ENCODE assay signal across 10 cellular contexts in the genomic region with DNA sequence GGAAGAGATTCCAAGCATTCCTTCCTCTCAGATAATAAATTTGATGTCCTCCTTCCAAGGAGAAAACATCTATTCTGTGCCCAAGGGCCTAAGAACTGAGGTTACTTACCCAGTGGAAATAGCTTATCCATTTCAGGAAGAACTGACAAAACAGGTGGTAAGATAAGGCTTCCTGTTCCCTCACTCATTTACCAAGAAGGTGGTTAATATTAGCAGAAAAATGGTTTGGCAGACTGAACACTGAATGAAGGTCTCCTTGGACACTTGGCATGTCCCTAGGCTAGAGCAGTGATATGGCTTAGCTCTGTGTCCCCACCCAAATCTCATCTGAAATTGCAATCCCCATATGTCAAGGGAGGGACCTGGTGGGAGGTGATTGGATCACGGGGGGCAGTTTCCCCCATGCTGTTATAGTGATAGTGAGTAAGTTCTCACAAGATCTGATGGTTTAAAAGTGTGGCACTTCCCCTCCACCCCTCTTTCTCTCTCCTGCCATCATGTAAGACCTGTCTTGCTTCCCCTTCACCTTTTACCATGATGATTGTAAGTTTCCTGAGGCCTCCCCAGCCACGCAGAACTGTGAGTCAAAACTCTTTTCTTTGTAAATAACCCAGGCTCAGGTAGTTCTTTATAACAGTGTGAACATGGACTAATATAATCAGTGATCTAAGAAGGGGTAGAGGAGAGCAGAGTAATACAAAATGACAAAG.
A peak's percentile ranks its signal among the peaks of the same experiment; 100 is the strongest.
DNase-seq lines count a peak whose midpoint lies in the region; ATAC-seq, FAIRE-seq and TF ChIP-seq lines count a peak whose summit lies in the region.
"Had no signal": no experiment of that assay in that cellular context is flagged by ENCODE, and none has a peak within 500 bp of the region (broad histone marks: within the 10 kb centered on the region; RNA-seq: fewer than 3 reads in every experiment).

No MANE protein-coding gene starts in this region.

- no peak for TF ChIP-seq CTCF in endothelial cell of umbilical vein (IDR thresholded peaks at IDR 0.05; ENCODE audit: extremely low read depth in 1 of 2, insufficient read depth in 1 of 2, low read depth in 1 of 2, low read length in 2 of 2)
- TF ChIP-seq CTCF in brain microvascular endothelial cell (IDR thresholded peaks at IDR 0.05; ENCODE audit: low read depth, low read length, missing control alignments) = no peak
- TF ChIP-seq CTCF in right lobe of liver (IDR thresholded peaks at IDR 0.05) = no peak

- dilution Hi-C loops in endothelial cell of umbilical vein (cut with MboI; ENCODE audit: extremely low pct_ligation_motif_present, low sequenced_read_pairs) = no loop called here

- no TSS peak for BruUV-seq in endothelial cell of umbilical vein (replicated peaks; lab: Mats Ljungman, UMichigan)

- H3K79me2 ChIP-seq in endothelial cell of umbilical vein (ENCODE audit: control insufficient read depth, insufficient read depth, low read length) = no peaks in the 10 kb centered on the region
- H3K79me2 ChIP-seq: parathyroid adenoma had no signal

- WGBS in right lobe of liver (ENCODE audit: insufficient coverage, low coverage, low lambda C conversion rate, missing lambda C conversion rate) = 94% methylated on average over 2 of the region's 2 CpGs

- peaks cover 6% of the 10 kb centered on the region for H3K4me1 ChIP-seq in endothelial cell of umbilical vein (ENCODE audit: control insufficient read depth, extremely low read depth, insufficient read depth, low read length)
- no peaks in the 10 kb centered on the region for H3K4me1 ChIP-seq in right lobe of liver
- H3K4me1 ChIP-seq: parathyroid adenoma had no signal

- CTCF ChIA-PET in endothelial cell of umbilical vein (lab: Charles Lee) = interaction anchor here (0.7 to 3.6 kb wide), 47 partner anchors 9 to 424 kb away, joined by 3 to 218 read pairs (median 6); partner anchors contain the start of gene FAM174B

- no peak overlapping the region for H3K4me2 ChIP-seq in endothelial cell of umbilical vein (ENCODE audit: insufficient read depth, low read length)
- H3K4me2 ChIP-seq: GM23338 had no signal

- H3K27me3 ChIP-seq in endothelial cell of umbilical vein (ENCODE audit: control insufficient read depth in 2 of 2, insufficient read depth in 2 of 2, low read length in 2 of 2) = no peaks in the 10 kb centered on the region
- no peaks in the 10 kb centered on the region for H3K27me3 ChIP-seq in brain microvascular endothelial cell (replicated peaks)
- no peaks in the 10 kb centered on the region for H3K27me3 ChIP-seq in right lobe of liver

- H3K9me1 ChIP-seq in endothelial cell of umbilical vein (replicated peaks; ENCODE audit: control insufficient read depth, extremely low read depth, insufficient read depth, low read length) = no peaks in the 10 kb centered on the region

- H2AFZ ChIP-seq in endothelial cell of umbilical vein (ENCODE audit: low read depth, low read length) = no peak overlapping the region
- H2AFZ ChIP-seq: GM23338 had no signal

- intact Hi-C loops in endothelial cell of umbilical vein (cut with micrococcal nuclease) (loop anchor here (1.0 to 2.0 kb wide), 9 partner anchors 12 to 424 kb away; partner anchors contain the start of gene FAM174B), left ventricle myocardium superior (cut with micrococcal nuclease) (loop anchor here (1.0 to 2.0 kb wide), 2 partner anchors 162 to 196 kb away; no protein-coding TSS in a partner anchor), right lobe of liver (cut with DNase I) (loop anchor here in 1 of 2 donors (5.0 kb wide), 1 partner anchor 161 kb away; no protein-coding TSS in a partner anchor)

- H3K36me3 ChIP-seq in endothelial cell of umbilical vein (ENCODE audit: control insufficient read depth in 2 of 2, extremely low read depth in 1 of 2, insufficient read depth in 2 of 2, low read length in 2 of 2) (no peaks in the 10 kb centered on the region), brain microvascular endothelial cell (replicated peaks) (no peaks in the 10 kb centered on the region), right lobe of liver (no peaks in the 10 kb centered on the region)

- no peak overlapping the region for H3K9ac ChIP-seq in endothelial cell of umbilical vein (replicated peaks; ENCODE audit: extremely low read depth, insufficient read depth, low read length)
- H3K9ac ChIP-seq: parathyroid adenoma had no signal

- POLR2A ChIA-PET in endothelial cell of umbilical vein (lab: Charles Lee) = no interaction called here

- ATAC-seq in GM18909 (IDR thresholded peaks at IDR 0.05; ENCODE audit: poor library complexity, unreplicated experiment) (peak; percentile 44), GM21529 (IDR thresholded peaks at IDR 0.05; ENCODE audit: unreplicated experiment) (peak; percentile 40), HG03196 (IDR thresholded peaks at IDR 0.05; ENCODE audit: unreplicated experiment) (peak; percentile 73), left ventricle myocardium superior (no peak), right lobe of liver (no peak), left lobe of liver (no peak)

- H3K4me3 ChIP-seq in endothelial cell of umbilical vein (replicated peaks in 1 of 3; ENCODE audit: insufficient read depth in 1 of 3, low read depth in 1 of 3, low read length in 3 of 3) (no peak overlapping the region), brain microvascular endothelial cell (ENCODE audit: low read depth, low read length) (no peak overlapping the region), right lobe of liver (no peak overlapping the region)
- H3K4me3 ChIP-seq: GM23338 had no signal

- in situ Hi-C loops in brain microvascular endothelial cell (cut with HindIII; ENCODE audit: low pct_ligation_motif_present, low sequenced_read_pairs) = no loop called here

- FAIRE-seq in endothelial cell of umbilical vein (lab: Jason Lieb, UNC) = peak; percentile 55

- no peak overlapping the region for H3K27ac ChIP-seq in endothelial cell of umbilical vein (ENCODE audit: insufficient read depth, low read depth, low read length)
- H3K27ac ChIP-seq in brain microvascular endothelial cell = no peak overlapping the region
- no peak overlapping the region for H3K27ac ChIP-seq in right lobe of liver
- H3K27ac ChIP-seq: parathyroid adenoma had no signal

- no peak for TF ChIP-seq POLR2A in endothelial cell of umbilical vein (IDR thresholded peaks at IDR 0.05; ENCODE audit: low read depth, low read length)
- TF ChIP-seq POLR2A in right lobe of liver (IDR thresholded peaks at IDR 0.05) = no peak

- DNase-seq in endothelial cell of umbilical vein (ENCODE audit: low read depth, low spot score) = peak; percentile 44
- no peak for DNase-seq in brain microvascular endothelial cell
- no peak for DNase-seq in left ventricle myocardium superior
- no peak for DNase-seq in right lobe of liver
- no peak for DNase-seq in left lobe of liver (ENCODE audit: low spot score)

- no peaks in the 10 kb centered on the region for H3K9me3 ChIP-seq in endothelial cell of umbilical vein (replicated peaks; ENCODE audit: control insufficient read depth, insufficient read depth, low read length)
- H3K9me3 ChIP-seq in right lobe of liver = no peaks in the 10 kb centered on the region

- no peaks in the 10 kb centered on the region for H4K20me1 ChIP-seq in endothelial cell of umbilical vein (replicated peaks; ENCODE audit: control insufficient read depth, extremely low read depth, insufficient read depth, low read length)

TF ChIP-seq in endothelial cell of umbilical vein, 7 proteins besides CTCF, POLR2A, EP300 and RAD21:
- peak; percentile 34 for TF ChIP-seq GATA2 (IDR thresholded peaks at IDR 0.05; ENCODE audit: insufficient read depth, insufficient read length, low read depth, low read length)
- no peak for TF ChIP-seq POLR2AphosphoS5 (IDR thresholded peaks at IDR 0.05; ENCODE audit: insufficient read depth, low read depth, low read length)
TF ChIP-seq in endothelial cell of umbilical vein: peak in this region for 1.

Comparison
In these comparisons a context has a peak if more than half of its experiments do, and no peak if none do; other contexts are left out.
1. ATAC-seq: peak in GM18909 (single experiment), GM21529 (single experiment) and HG03196 (single experiment); none in left ventricle myocardium superior (single experiment), right lobe of liver (0 of 4) and left lobe of liver (single experiment).